ENCODE assay signal across 8 cellular contexts in the genomic region with DNA sequence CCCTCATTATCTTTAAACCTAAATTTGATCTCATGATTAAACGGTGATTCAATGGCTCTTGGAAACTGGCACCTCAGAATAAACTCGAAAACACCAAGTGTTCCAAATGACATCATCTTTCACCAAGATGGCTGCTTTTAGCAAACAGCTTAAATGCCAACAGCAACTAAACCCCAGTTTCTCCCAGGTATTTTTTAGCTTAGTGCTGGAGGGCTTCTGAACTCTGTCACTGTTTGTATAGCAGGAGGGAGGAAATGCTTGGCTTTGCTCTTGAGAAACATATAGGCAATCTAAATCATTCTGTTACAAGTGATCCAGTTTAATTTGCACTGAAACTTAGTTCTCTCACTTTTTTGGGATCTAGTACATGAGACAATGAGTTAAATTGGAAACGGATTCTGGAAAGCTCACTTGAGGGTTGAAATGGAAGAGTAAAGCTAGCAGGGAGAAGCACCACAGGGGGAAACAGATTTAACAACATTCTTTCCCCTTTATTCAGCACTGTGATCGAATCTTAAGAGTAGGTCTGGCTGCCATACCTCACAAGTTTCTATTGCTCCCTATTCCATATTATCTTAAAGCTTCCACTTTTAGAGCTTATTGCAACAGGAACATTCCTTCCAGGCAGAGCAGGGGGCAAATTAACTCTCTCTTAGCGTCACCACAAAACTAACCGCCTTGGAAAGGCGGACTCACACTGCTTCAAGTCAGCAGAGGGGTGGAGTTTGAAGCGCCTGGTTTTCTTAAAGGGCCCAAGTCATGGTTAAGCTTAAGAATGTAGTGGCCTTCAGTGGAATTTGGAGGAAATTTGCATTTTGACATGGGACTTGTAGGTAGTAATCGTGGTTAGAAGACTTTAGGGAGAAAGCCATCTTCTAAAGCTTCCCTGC. TPM values are rescaled to one million over a fixed set of nuclear protein-coding genes. Genes with fewer than 3 reads are reported as not detected.
DNase-seq lines count a peak whose midpoint lies in the region; ATAC-seq, FAIRE-seq and TF ChIP-seq lines count a peak whose summit lies in the region.

No MANE protein-coding gene starts in this region.

- SMC1A ChIA-PET in GM12878 (lab: Charles Lee; ENCODE audit: uncharacterized antibody, unreplicated experiment) = interaction anchor here (0.6 to 10.1 kb wide), 35 partner anchors 10 to 1146 kb away, joined by 3 to 143 read pairs (median 4); no protein-coding TSS in a partner anchor

- 0 out of 2 replicates have a peak, but pooled peaks have one; percentile 34 for TF ChIP-seq POLR2A in GM12878 (IDR thresholded peaks at IDR 0.05; ENCODE audit: low read depth, low read length)

- in situ Hi-C loops in SK-MEL-5 (cut with HindIII; ENCODE audit: low pct_unique_long_range_greater_than_20kb, low sequenced_read_pairs) = no loop called here
- in situ Hi-C loops in GM12878 (cut with MboI) = no loop called here

- CTCF ChIA-PET in GM12878 (lab: Yijun Ruan, JAX) = interaction anchor here (0.6 to 5.7 kb wide), 24 partner anchors 15 to 329 kb away, joined by 3 to 181 read pairs (median 6); no protein-coding TSS in a partner anchor

- no TSS peak for BruUV-seq in GM12878 (replicated peaks; lab: Mats Ljungman, UMichigan)

- FAIRE-seq in GM12878 (lab: Jason Lieb, UNC) = peak; percentile 69

- H3K4me3 ChIP-seq in GM12878 = peak overlapping the region; percentile 94
- H3K4me3 ChIP-seq in iPS-15b (ENCODE audit: low read depth, low read length) = peak overlapping the region; percentile 82
- peak overlapping the region; percentile 48 for H3K4me3 ChIP-seq in skeletal muscle cell (ENCODE audit: low read depth, low read length)

- peak; percentile 24 for ATAC-seq in HG03354 (IDR thresholded peaks at IDR 0.05; ENCODE audit: poor library complexity, severe bottlenecking, unreplicated experiment)
- peak; percentile 25 for ATAC-seq in GM12878

- no peaks in the 10 kb centered on the region for H3K36me3 ChIP-seq in GM12878 (ENCODE audit: control insufficient read depth in 2 of 2, insufficient read depth in 2 of 2, low read length in 1 of 2)
- no peaks in the 10 kb centered on the region for H3K36me3 ChIP-seq in iPS-15b (ENCODE audit: control insufficient read depth, insufficient read depth, low read length)

- no peak for TF ChIP-seq EP300 in GM12878 (IDR thresholded peaks at IDR 0.05; ENCODE audit: borderline replicate concordance in 1 of 2, control insufficient read depth in 1 of 2, low read depth in 2 of 2, low read length in 2 of 2)

- peaks cover 34% of the 10 kb centered on the region for H3K79me2 ChIP-seq in GM12878 (ENCODE audit: control insufficient read depth, insufficient read depth, low read length)

- H3K9ac ChIP-seq in GM12878 (ENCODE audit: control insufficient read depth, insufficient read depth, low read length) = peak overlapping the region; percentile 89
- H3K9ac ChIP-seq in iPS-15b (ENCODE audit: low read depth, low read length) = peak overlapping the region; percentile 70

- WGBS in GM12878 (ENCODE audit: insufficient coverage, insufficient replicate concordance, low lambda C conversion rate, missing lambda C conversion rate) = 2% methylated on average over 9 of the region's 9 CpGs

- peak overlapping the region; percentile 95 for H3K4me2 ChIP-seq in GM12878 (ENCODE audit: control insufficient read depth, insufficient read depth)

- H3K27me3 ChIP-seq in GM12878 (replicated peaks in 1 of 2; ENCODE audit: control insufficient read depth in 2 of 2, insufficient read depth in 2 of 2, low read length in 1 of 2) (no peaks in the 10 kb centered on the region), iPS-15b (ENCODE audit: control insufficient read depth, insufficient read depth, low read length) (no peaks in the 10 kb centered on the region)

- peak overlapping the region; percentile 88 for H3K27ac ChIP-seq in GM12878 (ENCODE audit: control insufficient read depth, insufficient read depth)

- no peak for TF ChIP-seq RAD21 in GM12878 (IDR thresholded peaks at IDR 0.05; ENCODE audit: insufficient read depth, low read depth, low read length)

- intact Hi-C loops in GM12878 (cut with micrococcal nuclease; ENCODE audit: unreplicated experiment) = loop anchor here (1.0 to 10.0 kb wide), 7 partner anchors 166 to 1643 kb away; a partner anchor contains a TSS

- TF ChIP-seq CTCF in GM12878 (IDR thresholded peaks at IDR 0.05 in 2 of 3, conservative IDR thresholded peaks at IDR 0.05 in 1 of 3; ENCODE audit: control insufficient read depth in 2 of 3, extremely low read depth in 1 of 3, insufficient read depth in 1 of 3, low read depth in 3 of 3, low read length in 3 of 3) = no peak

- H3K9me3 ChIP-seq in GM12878 (replicated peaks; ENCODE audit: control insufficient read depth, insufficient read depth, low read length) = no peaks in the 10 kb centered on the region; the same call in 2 of the 3 replicates
- H3K9me3 ChIP-seq in iPS-15b (ENCODE audit: control insufficient read depth, insufficient read depth, low read length) = no peaks in the 10 kb centered on the region

- peaks cover 8% of the 10 kb centered on the region; the same call in 1 of the 2 replicates for H3K4me1 ChIP-seq in GM12878 (ENCODE audit: control insufficient read depth, insufficient read depth, low read length)
- H3K4me1 ChIP-seq in iPS-15b (ENCODE audit: control insufficient read depth, insufficient read depth, low read length) = peaks cover 25% of the 10 kb centered on the region

- RAD21 ChIA-PET in GM12878 (lab: Charles Lee; ENCODE audit: unreplicated experiment) = interaction anchor here (0.7 to 6.1 kb wide), 18 partner anchors 10 to 282 kb away, joined by 3 to 140 read pairs (median 4); no protein-coding TSS in a partner anchor

- H2AFZ ChIP-seq in GM12878 (ENCODE audit: control insufficient read depth, low read depth, low read length) = peak overlapping the region; percentile 92

- POLR2A ChIA-PET in GM12878 (lab: Charles Lee) = interaction anchor here (0.6 to 3.1 kb wide), 12 partner anchors 19 to 189 kb away, joined by 3 to 8 read pairs (median 3); no protein-coding TSS in a partner anchor

- H4K20me1 ChIP-seq in GM12878 (ENCODE audit: control insufficient read depth, insufficient read depth) = no peaks in the 10 kb centered on the region

- DNase-seq in activated gamma-delta T cell treated with anti-CD3 and anti-CD28 coated beads, Interleukin-2, amount 50 U/mL, for 16 hours (ENCODE audit: low read depth) = peak; percentile 20
- DNase-seq in activated gamma-delta T cell treated with Interleukin-2 at 50 U/mL for 16 hours (no peak), SK-MEL-5 (ENCODE audit: low read depth, low spot score) (peak; percentile 74), GM12878 (ENCODE audit: low read depth, low spot score) (no peak), skeletal muscle cell (ENCODE audit: low read depth) (peak; percentile 82), D341Med (ENCODE audit: low spot score) (no peak)

TF ChIP-seq in GM12878, 131 proteins besides CTCF, POLR2A, EP300 and RAD21 (continues in another document):
- no peak for TF ChIP-seq ZNF217 (IDR thresholded peaks at IDR 0.05)
- no peak for TF ChIP-seq FOXM1 (IDR thresholded peaks at IDR 0.05; ENCODE audit: low read depth, low read length)
- 0 out of 2 replicates have a peak, but pooled peaks have one; percentile 7 for TF ChIP-seq CBFB (IDR thresholded peaks at IDR 0.05; ENCODE audit: low read depth)
- TF ChIP-seq ATF7 (IDR thresholded peaks at IDR 0.05; ENCODE audit: low read depth) = peak; percentile 97
- 0 out of 4 replicates have a peak, but pooled peaks have one; percentile 12 to 37 for TF ChIP-seq IKZF2 (IDR thresholded peaks at IDR 0.05)
- TF ChIP-seq BACH1 (IDR thresholded peaks at IDR 0.05; ENCODE audit: borderline replicate concordance) = no peak
- TF ChIP-seq, protein P1, sequence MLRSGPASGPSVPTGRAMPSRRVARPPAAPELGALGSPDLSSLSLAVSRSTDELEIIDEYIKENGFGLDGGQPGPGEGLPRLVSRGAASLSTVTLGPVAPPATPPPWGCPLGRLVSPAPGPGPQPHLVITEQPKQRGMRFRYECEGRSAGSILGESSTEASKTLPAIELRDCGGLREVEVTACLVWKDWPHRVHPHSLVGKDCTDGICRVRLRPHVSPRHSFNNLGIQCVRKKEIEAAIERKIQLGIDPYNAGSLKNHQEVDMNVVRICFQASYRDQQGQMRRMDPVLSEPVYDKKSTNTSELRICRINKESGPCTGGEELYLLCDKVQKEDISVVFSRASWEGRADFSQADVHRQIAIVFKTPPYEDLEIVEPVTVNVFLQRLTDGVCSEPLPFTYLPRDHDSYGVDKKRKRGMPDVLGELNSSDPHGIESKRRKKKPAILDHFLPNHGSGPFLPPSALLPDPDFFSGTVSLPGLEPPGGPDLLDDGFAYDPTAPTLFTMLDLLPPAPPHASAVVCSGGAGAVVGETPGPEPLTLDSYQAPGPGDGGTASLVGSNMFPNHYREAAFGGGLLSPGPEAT (IDR thresholded peaks at IDR 0.05; ENCODE audit: low read depth) = peak; percentile 54; the same call in 1 of the 2 replicates
- TF ChIP-seq NFIC (IDR thresholded peaks at IDR 0.05; ENCODE audit: low read depth, low read length) = no peak
- TF ChIP-seq HDAC6 (IDR thresholded peaks at IDR 0.05; ENCODE audit: unreplicated experiment) = no peak
- TF ChIP-seq LARP7 (IDR thresholded peaks at IDR 0.05) = no peak
- TF ChIP-seq GABPA (IDR thresholded peaks at IDR 0.05; ENCODE audit: low read depth) = no peak
- TF ChIP-seq JUNB (IDR thresholded peaks at IDR 0.05) = 0 out of 2 replicates have a peak, but pooled peaks have one; percentile 14

RNA-seq across cellular contexts. Expression of a gene that starts 1.8 kb away (rescaled TPM):
- 15.2 and 16.7 TPM in 2 replicates for total RNA-seq in SK-MEL-5 (2014; rRNA removed; shearing (Covaris generic))
- polyA plus RNA-seq in SK-MEL-5 (2015; cell fraction: cytosol; rRNA removed) = 16.0 and 24.7 TPM in 2 replicates
- 11.8 and 13.9 TPM in 2 replicates for polyA plus RNA-seq in SK-MEL-5 (2015; cell fraction: nucleus; rRNA removed)
- 43.8 and 44.1 TPM in 2 replicates for total RNA-seq in GM12878 (2013; cell fraction: nucleolus; rRNA removed)
- total RNA-seq in GM12878 (2014; rRNA removed) (22.0 and 26.2 TPM in 2 replicates), GM12878 (2014; rRNA removed; fragmentation: Illumina TruSeq; extraction: Trizol) (22.7 and 25.2 TPM in 2 replicates), GM12878 (2021) (45.0 and 46.2 TPM in 2 replicates)
- 11.0 TPM for polyA plus RNA-seq in GM12878 (2011; ENCODE audit: low read depth)
- polyA plus RNA-seq in GM12878 (2011; rRNA removed) (34.8 and 37.0 TPM in 2 replicates), GM12878 (2014; fragmentation: Illumina TruSeq; extraction: Trizol) (34.8 and 40.7 TPM in 2 replicates), GM12878 (2014; fragmentation: Nextera tagmentation; extraction: Ambion mirVana) (10 to 100 TPM; 11.8 to 12.3 TPM), GM12878 (2014; rRNA removed) (19.5 and 23.7 TPM in 2 replicates), GM12878 (2016; fragmentation: Nextera tagmentation; extraction: Ambion mirVana) (10 to 100 TPM; 29.7 to 30.5 TPM)
- polyA plus RNA-seq in GM12878 (2011; cell fraction: cytosol; rRNA removed) = 22.1 and 22.8 TPM in 2 replicates
- polyA plus RNA-seq in GM12878 (2011; cell fraction: nucleus; rRNA removed) = 19.7 and 20.8 TPM in 2 replicates
- 15.4 and 15.7 TPM in 2 replicates for polyA plus RNA-seq in GM12878 (2012)
- polyA minus RNA-seq in GM12878 (2011; rRNA and poly(A)+ RNA removed) = 52.4 and 62.0 TPM in 2 replicates
- 22.6 and 30.9 TPM in 2 replicates for polyA minus RNA-seq in GM12878 (2011; cell fraction: cytosol; rRNA and poly(A)+ RNA removed)
- 18.3 and 26.8 TPM in 2 replicates for polyA minus RNA-seq in GM12878 (2011; cell fraction: nucleus; rRNA and poly(A)+ RNA removed)

Comparison
In these comparisons a context has a peak if more than half of its experiments do, and no peak if none do; other contexts are left out.
1. DNase-seq: peak in activated gamma-delta T cell treated with anti-CD3 and anti-CD28 coated beads, Interleukin-2, amount 50 U/mL, for 16 hours (single experiment), SK-MEL-5 (single experiment) and skeletal muscle cell (single experiment); none in activated gamma-delta T cell treated with Interleukin-2 at 50 U/mL for 16 hours (single experiment), GM12878 (single experiment) and D341Med (single experiment).
2. Peak in every context shown above with its lines, with median percentiles within 50 percentile points of each other: H3K4me3 ChIP-seq.